Comparison of ENCODE assay signal across 11 cellular contexts in genomic region chr16:89847930-89848297, GRCh38.
"Had no signal": no experiment of that assay in that cellular context is flagged by ENCODE, and none has a peak within 500 bp of the region (broad histone marks: within the 10 kb centered on the region; RNA-seq: fewer than 3 reads in every experiment).

No MANE protein-coding gene starts in this region.

- H3K4me3 ChIP-seq: dorsolateral prefrontal cortex, esophagus squamous epithelium, ovary had no signal

- H3K4me1 ChIP-seq: esophagus squamous epithelium had no signal

- H3K9me3 ChIP-seq: esophagus squamous epithelium, ovary had no signal

- FAIRE-seq: endometrium had no signal

- ATAC-seq: activated CD8-positive, alpha-beta memory T cell treated with anti-CD3 and anti-CD28 coated beads, Interleukin-2, amount 10 ng/mL, durations not matched to agents 7 days and 5 days; activated T-cell treated with anti-CD3 and anti-CD28 coated beads, Interleukin-2, amount 50 U/mL, for 4 hours; left lobe of liver had no signal

- H3K27me3 ChIP-seq: dorsolateral prefrontal cortex, esophagus squamous epithelium, ovary had no signal

- H3K27ac ChIP-seq: dorsolateral prefrontal cortex, esophagus squamous epithelium, ovary had no signal

- DNase-seq: activated CD4-positive, alpha-beta T cell treated with anti-CD3 and anti-CD28 coated beads, Interleukin-2, amount 50 U/mL, for 4 hours; activated CD8-positive, alpha-beta memory T cell treated with anti-CD3 and anti-CD28 coated beads, Interleukin-2, amount 10 ng/mL, durations not matched to agents 7 days and 5 days; activated gamma-delta T cell; activated T-cell treated with anti-CD3 and anti-CD28 coated beads, Interleukin-2, amount 50 U/mL, for 4 hours; amygdala; dorsolateral prefrontal cortex; esophagus squamous epithelium; foreskin fibroblast; ovary had no signal

- H3K36me3 ChIP-seq: esophagus squamous epithelium, ovary had no signal
